ENCODE assay signal across 8 cellular contexts in the genomic region with DNA sequence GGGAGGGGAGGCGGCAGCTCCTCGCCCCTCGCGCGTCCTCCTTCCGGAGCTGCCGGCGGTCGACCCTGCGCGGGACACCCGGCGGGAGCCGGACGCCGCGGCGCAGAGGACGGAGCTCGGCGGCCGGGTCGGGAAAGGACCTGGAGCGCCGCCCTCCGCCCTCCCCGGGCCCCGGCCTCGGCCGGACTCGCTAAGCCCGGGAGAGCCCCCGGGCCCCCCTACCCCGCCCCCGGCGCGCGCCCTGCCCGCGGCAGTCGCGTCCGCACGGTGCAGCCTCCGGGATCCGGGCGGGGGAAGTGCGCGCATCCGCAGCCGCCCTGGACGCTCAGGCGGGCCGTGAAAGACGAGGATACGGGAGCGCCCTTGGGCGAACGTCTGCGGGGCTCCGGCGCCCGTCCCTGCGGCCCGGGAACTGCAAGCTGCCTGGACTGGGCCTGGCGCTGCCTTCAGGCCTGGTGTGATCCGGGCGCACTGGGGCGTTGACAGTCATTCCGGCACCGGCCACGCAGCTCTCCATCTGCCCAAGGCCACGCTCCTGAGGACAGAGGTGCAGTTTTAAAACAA. TPM values are rescaled to one million over a fixed set of nuclear protein-coding genes. Genes with fewer than 3 reads are reported as not detected.
DNase-seq lines count a peak whose midpoint lies in the region; ATAC-seq and TF ChIP-seq lines count a peak whose summit lies in the region.

No MANE protein-coding gene starts in this region.

- peak overlapping the region; percentile 39 for H3K4me3 ChIP-seq in CD8-positive, alpha-beta T cell (ENCODE audit: low read depth, low read length)
- peak overlapping the region; percentile 98 for H3K4me3 ChIP-seq in coronary artery
- peak overlapping the region; percentile 92 for H3K4me3 ChIP-seq in urinary bladder (ENCODE audit: low read depth, low read length)

- no peaks in the 10 kb centered on the region for H3K36me3 Mint-ChIP-seq in CD8-positive, alpha-beta T cell

- CTCF ChIA-PET in CD8-positive, alpha-beta T cell (lab: Charles Lee) = interaction anchor here (0.9 to 6.0 kb wide), 2 partner anchors 22 to 26 kb away, joined by 3 to 47 read pairs; no protein-coding TSS in a partner anchor

- peak overlapping the region; percentile 72 for H3K4me3 Mint-ChIP-seq in CD8-positive, alpha-beta T cell

- peaks cover 30% of the 10 kb centered on the region for H3K4me1 Mint-ChIP-seq in CD8-positive, alpha-beta T cell (ENCODE audit: low read depth)

- under 1% methylated on average over 71 of the region's 73 CpGs for WGBS in urinary bladder

- intact Hi-C loops in CD8-positive, alpha-beta T cell (cut with DNase I, micrococcal nuclease) = no loop called here

- no peak overlapping the region for H3K27ac ChIP-seq in CD8-positive, alpha-beta T cell (ENCODE audit: low read depth, low read length)
- H3K27ac ChIP-seq in coronary artery (peak overlapping the region; percentile 95 to 96), urinary bladder (ENCODE audit: low read depth) (peak overlapping the region; percentile 45)

- H3K4me1 ChIP-seq in CD8-positive, alpha-beta T cell (ENCODE audit: insufficient read depth, low read length) = peaks cover 24% of the 10 kb centered on the region
- H3K4me1 ChIP-seq in urinary bladder (ENCODE audit: insufficient read depth) = peaks cover 2% of the 10 kb centered on the region

- H3K9me3 ChIP-seq in CD8-positive, alpha-beta T cell (ENCODE audit: low read length) = no peaks in the 10 kb centered on the region

- DNase-seq in CD8-positive, alpha-beta T cell = no peak
- peak; percentile 63 for DNase-seq in NCI-H69 (lab: John Stamatoyannopoulos, UW)
- no peak for DNase-seq in coronary artery (ENCODE audit: low spot score)
- DNase-seq in lung microvascular endothelial cell (ENCODE audit: low read depth in 2 of 2) = peak; percentile 53 to 57
- DNase-seq in DMS79 treated with DMSO at 0.1 percent for 48 hours (lab: John Stamatoyannopoulos, UW) = no peak

- H3K27me3 Mint-ChIP-seq in CD8-positive, alpha-beta T cell (ENCODE audit: low read depth) = no peaks in the 10 kb centered on the region

- no peak overlapping the region for H3K27ac Mint-ChIP-seq in CD8-positive, alpha-beta T cell

- no peak for TF ChIP-seq CTCF in CD8-positive, alpha-beta T cell (IDR thresholded peaks at IDR 0.05)
- TF ChIP-seq CTCF in coronary artery (IDR thresholded peaks at IDR 0.05) = no peak

- ATAC-seq in CD8-positive, alpha-beta T cell = peak; percentile 16
- ATAC-seq in GM19328 (IDR thresholded peaks at IDR 0.05; ENCODE audit: unreplicated experiment) (no peak), GM18858 (IDR thresholded peaks at IDR 0.05; ENCODE audit: unreplicated experiment) (no peak)

- H3K9me3 Mint-ChIP-seq in CD8-positive, alpha-beta T cell = no peaks in the 10 kb centered on the region

- no peaks in the 10 kb centered on the region for H3K27me3 ChIP-seq in CD8-positive, alpha-beta T cell (ENCODE audit: insufficient read depth, low read length)

- POLR2A ChIA-PET in CD8-positive, alpha-beta T cell (lab: Charles Lee) = interaction anchor here (0.9 to 4.8 kb wide), 4 partner anchors 13 to 22 kb away, joined by 3 to 39 read pairs (median 5); no protein-coding TSS in a partner anchor

- no peaks in the 10 kb centered on the region for H3K36me3 ChIP-seq in CD8-positive, alpha-beta T cell (ENCODE audit: insufficient read depth, low read length)
- no peaks in the 10 kb centered on the region for H3K36me3 ChIP-seq in urinary bladder (ENCODE audit: insufficient read depth)

RNA-seq across cellular contexts. Expression of gene NACC2, which starts 0.5 kb away (rescaled TPM):
- 1 to 10 TPM; 1.7 to 1.8 TPM for total RNA-seq in CD8-positive, alpha-beta T cell
- total RNA-seq in lung microvascular endothelial cell (10.9 and 11.6 TPM in 2 replicates), urinary bladder (14.9 TPM)
- 54.1 TPM for polyA plus RNA-seq in urinary bladder

RNA-seq across cellular contexts. Expression of gene TMEM250, which starts 23.1 kb away (rescaled TPM):
- 1 to 10 TPM; 7.6 to 7.7 TPM for total RNA-seq in CD8-positive, alpha-beta T cell
- 34.0 and 44.4 TPM in 2 replicates for total RNA-seq in lung microvascular endothelial cell
- total RNA-seq in urinary bladder = 13.6 TPM
- polyA plus RNA-seq in urinary bladder = 43.1 TPM

Comparison
In these comparisons a context has a peak if more than half of its experiments do, and no peak if none do; other contexts are left out.
1. DNase-seq: peak in NCI-H69 (single experiment) and lung microvascular endothelial cell (2 of 2); none in CD8-positive, alpha-beta T cell (0 of 7), coronary artery (single experiment) and DMS79 treated with DMSO at 0.1 percent for 48 hours (single experiment).
2. H3K4me3 ChIP-seq: peak in every context shown above with its lines; median percentile 98 in coronary artery; 92 in urinary bladder; 39 in CD8-positive, alpha-beta T cell.